In genomic region chr20:17678295-17678694, GRCh38 we compare ENCODE assay signal across 24 cellular contexts. TPM values are rescaled to one million over a fixed set of nuclear protein-coding genes. Genes with fewer than 3 reads are reported as not detected.
DNase-seq lines count a peak whose midpoint lies in the region; ATAC-seq and TF ChIP-seq lines count a peak whose summit lies in the region.
"Had no signal": no experiment of that assay in that cellular context is flagged by ENCODE, and none has a peak within 500 bp of the region (broad histone marks: within the 10 kb centered on the region; RNA-seq: fewer than 3 reads in every experiment).

No MANE protein-coding gene starts in this region.

- in situ Hi-C loops in ACHN (cut with HindIII; ENCODE audit: low pct_ligation_motif_present, low pct_unique_long_range_greater_than_20kb, low sequenced_read_pairs) = no loop called here

- H3K79me2 ChIP-seq in GM23338 (replicated peaks; ENCODE audit: insufficient read depth) = peaks cover 76% of the 10 kb centered on the region

- intact Hi-C loops in CD4-positive, alpha-beta T cell (cut with DNase I, micrococcal nuclease) = no loop called here
- intact Hi-C loops in aorta (cut with DNase I) = loop anchor here in 1 of 2 donors (5.0 kb wide), 1 partner anchor 169 kb away; no protein-coding TSS in a partner anchor

- no peak for TF ChIP-seq CTCF in CD4-positive, alpha-beta T cell (IDR thresholded peaks at IDR 0.05)
- TF ChIP-seq CTCF in GM23338 (conservative IDR thresholded peaks at IDR 0.05; ENCODE audit: low read depth in 2 of 2) (no peak), WTC11 (IDR thresholded peaks at IDR 0.05) (no peak)

- H3K36me3 ChIP-seq in GM23338 (ENCODE audit: insufficient read depth) (0 out of 2 replicates have a peak, but pooled peaks cover 5% of the 10 kb centered on the region), mesenchymal stem cell (ENCODE audit: control insufficient read depth in 1 of 2, insufficient read depth in 2 of 2, low read depth in 1 of 2, low read length in 2 of 2) (peaks cover 27 to 47% of the 10 kb centered on the region in 2 experiments), aorta (ENCODE audit: control insufficient read depth in 1 of 2, insufficient read depth in 2 of 2, low read length in 1 of 2) (no peaks in the 10 kb centered on the region)

- peaks cover 24% of the 10 kb centered on the region for H3K4me1 Mint-ChIP-seq in CD4-positive, alpha-beta T cell (ENCODE audit: low read depth)
- H3K4me1 Mint-ChIP-seq in GM23338 (peaks cover 39% of the 10 kb centered on the region), WTC11 (peaks cover 43% of the 10 kb centered on the region)

- DNase-seq in CD4-positive, alpha-beta T cell = no peak
- DNase-seq in GM23338 (ENCODE audit: low spot score) (peak; percentile 38), WTC11 (ENCODE audit: low spot score) (no peak), mesenchymal stem cell (peak; percentile 52), aorta (no peak), ACHN (no peak), midbrain (lab: John Stamatoyannopoulos, UW) (no peak)
- DNase-seq: activated naive CD4-positive, alpha-beta T cell treated with anti-CD3 and anti-CD28 coated beads, Interleukin-2, amount 50 U/mL, for 16 hours; activated T-cell treated with anti-CD3 and anti-CD28 coated beads, Interleukin-2, amount 50 U/mL, for 48 hours; anterior cingulate cortex; central memory CD4-positive, alpha-beta T cell; DMS 273 treated with DMSO at 0.1 percent for 48 hours; heart left ventricle; naive thymus-derived CD4-positive, alpha-beta T cell; NCI-H1417 treated with DMSO at 0.1 percent for 48 hours; NCI-H510A; NK-92 treated with Interleukin-12 subunit alpha and Interleukin-12 subunit beta, amount 100 ng/mL, for 24 hours had no signal

- no peak overlapping the region for H3K4ac ChIP-seq in mesenchymal stem cell (ENCODE audit: low read depth in 1 of 2, low read length in 2 of 2)

- no peak overlapping the region for H2BK5ac ChIP-seq in mesenchymal stem cell (ENCODE audit: low read depth, low read length, poor library complexity, severe bottlenecking)

- POLR2A ChIA-PET in CD4-positive, alpha-beta T cell (lab: Charles Lee) = no interaction called here
- POLR2A ChIA-PET in WTC11 (lab: Charles Lee) = no interaction called here

- no peak overlapping the region for H3K23ac ChIP-seq in mesenchymal stem cell (ENCODE audit: low read length in 2 of 2)

- H2AFZ ChIP-seq in GM23338 = no peak overlapping the region
- no peak overlapping the region for H2AFZ ChIP-seq in mesenchymal stem cell (ENCODE audit: low read depth, low read length)

- H3K9me3 Mint-ChIP-seq in CD4-positive, alpha-beta T cell = no peaks in the 10 kb centered on the region
- H3K9me3 Mint-ChIP-seq in GM23338 (no peaks in the 10 kb centered on the region), WTC11 (no peaks in the 10 kb centered on the region)
- H3K9me3 Mint-ChIP-seq: naive thymus-derived CD4-positive, alpha-beta T cell; T-helper 1 cell treated with Interleukin-12 subunit alpha and Interleukin-12 subunit beta and Interleukin-4 antibody, amounts not matched to agents 30 μg/mL and 1 μg/mL, for 36 hours had no signal

- H3K4me1 ChIP-seq in GM23338 (ENCODE audit: insufficient read depth) (peaks cover 20% of the 10 kb centered on the region), mesenchymal stem cell (ENCODE audit: control insufficient read depth, insufficient read depth, low read depth, low read length) (peaks cover 21% of the 10 kb centered on the region), aorta (ENCODE audit: control insufficient read depth in 1 of 2, insufficient read depth in 2 of 2, low read length in 2 of 2) (no peaks in the 10 kb centered on the region)

- no peaks in the 10 kb centered on the region for H3K9me3 ChIP-seq in CD4-positive, alpha-beta T cell (ENCODE audit: control insufficient read depth, low read length)
- H3K9me3 ChIP-seq in mesenchymal stem cell (ENCODE audit: control insufficient read depth, low read length) = no peaks in the 10 kb centered on the region
- H3K9me3 ChIP-seq in aorta (ENCODE audit: control insufficient read depth, low read length) = no peaks in the 10 kb centered on the region
- H3K9me3 ChIP-seq: heart left ventricle, SJSA1 had no signal

- no peak overlapping the region for H4K91ac ChIP-seq in mesenchymal stem cell (ENCODE audit: low read length)

- H3K18ac ChIP-seq in mesenchymal stem cell (ENCODE audit: low read depth in 1 of 2, low read length in 2 of 2) = no peak overlapping the region

- H3K9me2 ChIP-seq in GM23338 (ENCODE audit: insufficient read depth) = no peaks in the 10 kb centered on the region

- H3K27me3 ChIP-seq in CD4-positive, alpha-beta T cell (ENCODE audit: control insufficient read depth, insufficient read depth, low read length) = no peaks in the 10 kb centered on the region
- no peaks in the 10 kb centered on the region for H3K27me3 ChIP-seq in GM23338 (ENCODE audit: insufficient read depth)
- H3K27me3 ChIP-seq in mesenchymal stem cell (ENCODE audit: control insufficient read depth in 1 of 2, insufficient read depth in 1 of 2, low read length in 2 of 2) = peaks cover 0 to 1% of the 10 kb centered on the region in 2 experiments
- H3K27me3 ChIP-seq in aorta (ENCODE audit: control insufficient read depth in 1 of 2, insufficient read depth in 2 of 2, low read length in 1 of 2) = no peaks in the 10 kb centered on the region
- H3K27me3 ChIP-seq: heart left ventricle, SJSA1 had no signal

- H3K27ac Mint-ChIP-seq in CD4-positive, alpha-beta T cell = no peak overlapping the region
- H3K27ac Mint-ChIP-seq in GM23338 = no peak overlapping the region
- H3K27ac Mint-ChIP-seq in WTC11 = peak overlapping the region; percentile 80
- H3K27ac Mint-ChIP-seq: T-helper 1 cell treated with Interleukin-12 subunit alpha and Interleukin-12 subunit beta and Interleukin-4 antibody, amounts not matched to agents 30 μg/mL and 1 μg/mL, for 36 hours had no signal

- ATAC-seq in CD4-positive, alpha-beta T cell (ENCODE audit: poor library complexity) = no peak
- ATAC-seq in GM23338 = no peak
- no peak for ATAC-seq in WTC11
- no peak for ATAC-seq in aorta (ENCODE audit: low FRiP score)
- no peak for ATAC-seq in HG02610 (IDR thresholded peaks at IDR 0.05; ENCODE audit: unreplicated experiment)
- ATAC-seq: heart left ventricle; naive thymus-derived CD4-positive, alpha-beta T cell; Panc1 had no signal

- peak overlapping the region; percentile 25 for H3K4me3 Mint-ChIP-seq in CD4-positive, alpha-beta T cell
- no peak overlapping the region; the same call in 2 of the 3 replicates for H3K4me3 Mint-ChIP-seq in GM23338
- H3K4me3 Mint-ChIP-seq in WTC11 = no peak overlapping the region
- H3K4me3 Mint-ChIP-seq: T-helper 1 cell treated with Interleukin-12 subunit alpha and Interleukin-12 subunit beta and Interleukin-4 antibody, amounts not matched to agents 30 μg/mL and 1 μg/mL, for 36 hours had no signal

- H3K27me3 Mint-ChIP-seq in CD4-positive, alpha-beta T cell = peaks cover 6% of the 10 kb centered on the region
- peaks cover 6% of the 10 kb centered on the region for H3K27me3 Mint-ChIP-seq in GM23338 (ENCODE audit: insufficient read depth, low read depth, poor library complexity)
- H3K27me3 Mint-ChIP-seq in WTC11 (ENCODE audit: low read depth) = no peaks in the 10 kb centered on the region

- H3K4me2 ChIP-seq in GM23338 = no peak overlapping the region
- no peak overlapping the region for H3K4me2 ChIP-seq in mesenchymal stem cell (ENCODE audit: low read length, poor library complexity, severe bottlenecking)

- H3K27ac ChIP-seq in CD4-positive, alpha-beta T cell (ENCODE audit: low read depth, low read length) = no peak overlapping the region
- H3K27ac ChIP-seq in GM23338 (ENCODE audit: low read depth) (no peak overlapping the region), mesenchymal stem cell (ENCODE audit: low read length, poor library complexity, severe bottlenecking) (no peak overlapping the region), aorta (ENCODE audit: low read depth in 1 of 2, low read length in 2 of 2) (no peak overlapping the region)
- H3K27ac ChIP-seq: SJSA1 had no signal

- H3K36me3 Mint-ChIP-seq in CD4-positive, alpha-beta T cell (ENCODE audit: low read depth) = peaks cover 38% of the 10 kb centered on the region
- H3K36me3 Mint-ChIP-seq in GM23338 (ENCODE audit: low read depth) (peaks cover 36% of the 10 kb centered on the region), WTC11 (peaks cover 19% of the 10 kb centered on the region)

- no peak overlapping the region for H4K8ac ChIP-seq in mesenchymal stem cell (ENCODE audit: low read length)

- no peak overlapping the region for H3K14ac ChIP-seq in mesenchymal stem cell (ENCODE audit: low read length in 2 of 2)

- H2BK12ac ChIP-seq in mesenchymal stem cell (ENCODE audit: low read length in 2 of 2) = no peak overlapping the region

- peak overlapping the region; percentile 98 for H3K9ac ChIP-seq in mesenchymal stem cell (ENCODE audit: low read length)

- 50% methylated on average over 1 of the region's 2 CpGs for WGBS in mesenchymal stem cell
- 87 to 90% methylated on average over 2 of the region's 2 CpGs for WGBS in aorta, 2 donors

- no peak overlapping the region for H2AK5ac ChIP-seq in mesenchymal stem cell (ENCODE audit: low read length, severe bottlenecking)

- CTCF ChIA-PET in CD4-positive, alpha-beta T cell (lab: Charles Lee) = no interaction called here
- CTCF ChIA-PET in WTC11 (lab: Charles Lee) = no interaction called here

- no peaks in the 10 kb centered on the region for H3K79me1 ChIP-seq in mesenchymal stem cell (replicated peaks; ENCODE audit: low read length, poor library complexity, severe bottlenecking)

- H2BK15ac ChIP-seq in mesenchymal stem cell (ENCODE audit: low read depth, poor library complexity, severe bottlenecking) = no peak overlapping the region

- H2BK120ac ChIP-seq in mesenchymal stem cell (ENCODE audit: low read depth, low read length) = no peak overlapping the region

- H4K20me1 ChIP-seq in GM23338 (replicated peaks; ENCODE audit: insufficient read depth) = peaks cover 66% of the 10 kb centered on the region

- H3K4me3 ChIP-seq in GM23338 (no peak overlapping the region), mesenchymal stem cell (ENCODE audit: insufficient read depth in 1 of 2, low read depth in 1 of 2, low read length in 2 of 2) (no peak overlapping the region), aorta (ENCODE audit: low read length in 2 of 2) (no peak overlapping the region)
- H3K4me3 ChIP-seq: heart left ventricle, SJSA1 had no signal

- H3F3A ChIP-seq in GM23338 (replicated peaks; ENCODE audit: low read depth) = 0 out of 2 replicates have a peak, but pooled peaks cover 4% of the 10 kb centered on the region

RNA-seq across cellular contexts. Expression of gene RRBP1, which starts 3.7 kb away (rescaled TPM):
- 10 to 100 TPM; 26.4 to 27.2 TPM for total RNA-seq in CD4-positive, alpha-beta T cell
- total RNA-seq in GM23338 (2014; rRNA removed; shearing (Covaris generic)) = 105 and 109 TPM in 2 replicates
- polyA plus RNA-seq in GM23338 (2016; fragmentation: Nextera tagmentation; extraction: Ambion mirVana) = 113 and 125 TPM in 2 replicates
- total RNA-seq in WTC11 (2021) = 161 to 171 TPM (median 162 TPM) in 3 replicates
- polyA plus RNA-seq in mesenchymal stem cell (2013, experiment 1 of 2) = 209 TPM
- polyA plus RNA-seq in mesenchymal stem cell (2013, experiment 2 of 2) = 195 TPM
- 100 to 1,000 TPM; 165 to 178 TPM for total RNA-seq in aorta
- 10 to 100 TPM; 19.3 to 78.6 TPM for polyA plus RNA-seq in aorta

RNA-seq across cellular contexts. Expression of gene BANF2, which starts 21.5 kb away (rescaled TPM):
- total RNA-seq in CD4-positive, alpha-beta T cell = not detected
- total RNA-seq in GM23338 (2014; rRNA removed; shearing (Covaris generic)) = not detected in 2 replicates
- polyA plus RNA-seq in GM23338 (2016; fragmentation: Nextera tagmentation; extraction: Ambion mirVana) (not detected in 2 replicates), aorta (not detected)
- total RNA-seq in WTC11 (2021) (not detected in 3 replicates), aorta (not detected)
- polyA plus RNA-seq in mesenchymal stem cell (2013, experiment 1 of 2) = not detected
- polyA plus RNA-seq in mesenchymal stem cell (2013, experiment 2 of 2) = not detected
- total RNA-seq: dermis microvascular lymphatic vessel endothelial cell; heart left ventricle; mesenteric fat pad; naive thymus-derived CD4-positive, alpha-beta T cell; SJSA1 had no signal
- polyA plus RNA-seq: AG04450; heart left ventricle; naive thymus-derived CD4-positive, alpha-beta T cell had no signal

Comparison
In these comparisons a context has a peak if more than half of its experiments do, and no peak if none do; other contexts are left out.
1. DNase-seq: peak in GM23338 (single experiment) and mesenchymal stem cell (single experiment); none in CD4-positive, alpha-beta T cell (0 of 10), WTC11 (single experiment), aorta (0 of 2), ACHN (single experiment) and midbrain (single experiment).